8 cellular contexts compared by ENCODE assay signal in genomic region chr3:19284974-19285373, GRCh38.
"Had no signal": no experiment of that assay in that cellular context is flagged by ENCODE, and none has a peak within 500 bp of the region (broad histone marks: within the 10 kb centered on the region; RNA-seq: fewer than 3 reads in every experiment).

No MANE protein-coding gene starts in this region.

- H3K27ac Mint-ChIP-seq: GM23338, H9, HFFc6 had no signal

- DNase-seq: GM23248, GOT3, H7, H9, HCEC 1CT, HFFc6 had no signal

- ATAC-seq: GM23338, HCT116 had no signal

- H3K4me3 Mint-ChIP-seq: GM23338, H9, HFFc6 had no signal
